8 cellular contexts compared by ENCODE assay signal in genomic region chr10:132536964-132537712, GRCh38. TPM values are rescaled to one million over a fixed set of nuclear protein-coding genes. Genes with fewer than 3 reads are reported as not detected.
DNase-seq lines count a peak whose midpoint lies in the region; ATAC-seq and TF ChIP-seq lines count a peak whose summit lies in the region.

No MANE protein-coding gene starts in this region.

- no peak overlapping the region for H3K27ac ChIP-seq in foreskin keratinocyte

- ATAC-seq in foreskin keratinocyte = peak; percentile 92

- H3K4me1 ChIP-seq in foreskin keratinocyte = peaks cover 8% of the 10 kb centered on the region
- peaks cover 40% of the 10 kb centered on the region for H3K4me1 ChIP-seq in neuron (ENCODE audit: insufficient read depth, low read length)

- DNase-seq in ELR (ENCODE audit: low read depth) (peak; percentile 97), H4 (ENCODE audit: low spot score) (peak; percentile 93), SHP77 (lab: John Stamatoyannopoulos, UW) (peak; percentile 92 to 96), foreskin keratinocyte (peak; percentile 87 to 93), stromal cell of bone marrow (ENCODE audit: low read depth) (peak; percentile 97)
- peak; percentile 100 for DNase-seq in activated gamma-delta T cell treated with anti-CD3 and anti-CD28 coated beads, Interleukin-2, amount 50 U/mL, for 16 hours (ENCODE audit: low read depth)

- H2AFZ ChIP-seq in neuron (ENCODE audit: low read depth, low read length) = peak overlapping the region; percentile 63

- H3K9me3 ChIP-seq in neuron (ENCODE audit: low read length) = peaks cover under 1% of the 10 kb centered on the region

- TF ChIP-seq CTCF in LNCAP (IDR thresholded peaks at IDR 0.05) (peak; percentile 33; the same call in 1 of the 2 replicates), foreskin keratinocyte (conservative IDR thresholded peaks at IDR 0.05) (peak; percentile 52)

- H3K27me3 ChIP-seq in foreskin keratinocyte (no peaks in the 10 kb centered on the region), neuron (ENCODE audit: insufficient read depth, low read length) (no peaks in the 10 kb centered on the region)

- peak overlapping the region; percentile 75 for H3K4me3 ChIP-seq in neuron (ENCODE audit: low read length)

- H3K36me3 ChIP-seq in neuron (ENCODE audit: insufficient read depth, low read length) = no peaks in the 10 kb centered on the region

RNA-seq across cellular contexts. Expression of gene INPP5A, which starts 0.4 kb away (rescaled TPM):
- total RNA-seq in H4 (2014; rRNA removed; shearing (Covaris generic)) = 15.8 and 21.0 TPM in 2 replicates
- 16.2 and 16.7 TPM in 2 replicates for total RNA-seq in foreskin keratinocyte
- polyA plus RNA-seq in foreskin keratinocyte = 8.8 and 10.6 TPM in 2 replicates
